Comparison of ENCODE assay signal across 8 cellular contexts in the genomic region with DNA sequence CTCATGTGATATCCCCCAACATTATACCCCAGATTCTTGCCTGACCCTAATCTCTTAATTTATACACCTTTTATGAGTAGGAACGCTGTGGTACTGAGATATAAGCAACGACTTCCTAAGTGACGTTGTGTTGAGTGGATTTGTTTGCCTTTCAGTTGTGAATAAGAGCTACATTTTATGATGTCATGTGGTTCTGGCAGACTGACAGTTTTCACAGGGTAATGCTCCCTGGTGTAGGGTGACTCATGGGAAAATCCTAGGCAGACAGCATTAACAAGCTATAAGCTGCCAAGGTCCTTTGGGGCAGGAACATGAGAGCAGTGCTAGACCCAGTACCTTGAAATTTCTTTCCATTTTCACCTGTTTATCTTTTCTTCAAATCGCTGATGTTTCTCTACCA. TPM values are rescaled to one million over a fixed set of nuclear protein-coding genes. Genes with fewer than 3 reads are reported as not detected.
A peak's percentile ranks its signal among the peaks of the same experiment; 100 is the strongest.
DNase-seq lines count a peak whose midpoint lies in the region; ATAC-seq and TF ChIP-seq lines count a peak whose summit lies in the region.

No MANE protein-coding gene starts in this region.

- H3K4me3 ChIP-seq in HEK293 (ENCODE audit: low read depth, low read length): no peak overlapping the region
- no peak overlapping the region for H3K4me3 ChIP-seq in fibroblast of the aortic adventitia (ENCODE audit: low read depth, low read length)
- no peak overlapping the region for H3K4me3 ChIP-seq in stomach
- no peak overlapping the region for H3K4me3 ChIP-seq in WERI-Rb-1 (ENCODE audit: low read depth, low read length)

- TF ChIP-seq CTCF in HEK293 (tag by site-specific recombination; IDR thresholded peaks at IDR 0.05) (no peak), fibroblast of the aortic adventitia (IDR thresholded peaks at IDR 0.05; ENCODE audit: insufficient read depth, low read length) (no peak), stomach (IDR thresholded peaks at IDR 0.05) (no peak), WERI-Rb-1 (IDR thresholded peaks at IDR 0.05; ENCODE audit: low read depth, low read length) (no peak)

- intact Hi-C loops in stomach (cut with DNase I; ENCODE audit: low total_unique reads): no loop called here

- no peaks in the 10 kb centered on the region for H3K27me3 ChIP-seq in stomach
- H3K27me3 ChIP-seq in WERI-Rb-1 (ENCODE audit: insufficient read depth, low read depth, severe bottlenecking): no peaks in the 10 kb centered on the region

- no peaks in the 10 kb centered on the region for H3K9me3 ChIP-seq in HEK293 (ENCODE audit: control insufficient read depth, insufficient read depth, low read depth, low read length)
- no peaks in the 10 kb centered on the region for H3K9me3 ChIP-seq in stomach
- no peaks in the 10 kb centered on the region for H3K9me3 ChIP-seq in WERI-Rb-1 (ENCODE audit: severe bottlenecking)

- no peak for ATAC-seq in GM21576 (IDR thresholded peaks at IDR 0.05; ENCODE audit: unreplicated experiment)

- H3K36me3 ChIP-seq in HEK293 (ENCODE audit: control insufficient read depth in 2 of 2, insufficient read depth in 1 of 2, low read length in 2 of 2) (peaks cover 4 to 12% of the 10 kb centered on the region in 2 experiments; a peak in 2 of 3 replicates), stomach (peaks cover 0 to 10% (median 4%) of the 10 kb centered on the region in 4 donors), WERI-Rb-1 (no peaks in the 10 kb centered on the region)

- POLR2A ChIA-PET in HEK293 (lab: Yijun Ruan, JAX): interaction anchor here (1.0 to 1.3 kb wide), 3 partner anchors 10 to 119 kb away, joined by 3 to 11 read pairs (median 4); a partner anchor contains a TSS

- WGBS in stomach, 5 donors: 25 to 30% (median 26%) methylated on average over 4 of the region's 4 CpGs

- CTCF ChIA-PET in HEK293 (lab: Yijun Ruan, JAX): interaction anchor here (1.8 kb wide), 1 partner anchor 14 kb away, joined by 7 read pairs; no protein-coding TSS in a partner anchor

- H3K4me1 ChIP-seq in HEK293 (ENCODE audit: control insufficient read depth, insufficient read depth, low read length): peaks cover 14% of the 10 kb centered on the region; the same call in 1 of the 2 replicates
- H3K4me1 ChIP-seq in stomach: peaks cover 0 to 18% (median 10%) of the 10 kb centered on the region in 4 donors

- no peak for TF ChIP-seq EP300 in stomach (IDR thresholded peaks at IDR 0.05)

- H3K27ac ChIP-seq in HEK293 (ENCODE audit: extremely low read depth, low read depth, low read length) (0 out of 2 replicates have a peak overlapping the region, but pooled peaks have one; percentile 12), stomach (peak overlapping the region in 3 of 5 donors; percentile 19 to 43 (median 22)), WERI-Rb-1 (no peak overlapping the region)

- DNase-seq in COLO829 (ENCODE audit: low spot score) (peak; percentile 94), OCI-M1 (lab: John Stamatoyannopoulos, UW) (peak; percentile 5), fibroblast of the aortic adventitia (ENCODE audit: low read depth) (peak; percentile 99), stomach (peak; percentile 51), NCI-H2227 (lab: John Stamatoyannopoulos, UW; ENCODE audit: unreplicated experiment) (no peak), WERI-Rb-1 (no peak)

- TF ChIP-seq POLR2A in stomach (IDR thresholded peaks at IDR 0.05): no peak

TF ChIP-seq in HEK293, 187 proteins besides CTCF, POLR2A, EP300 and RAD21 (continues in another document):
- TF ChIP-seq IKZF3 (tag by site-specific recombination; IDR thresholded peaks at IDR 0.05): peak; percentile 92
- TF ChIP-seq ZNF658 (tag by site-specific recombination; IDR thresholded peaks at IDR 0.05): no peak
- TF ChIP-seq, protein P1, sequence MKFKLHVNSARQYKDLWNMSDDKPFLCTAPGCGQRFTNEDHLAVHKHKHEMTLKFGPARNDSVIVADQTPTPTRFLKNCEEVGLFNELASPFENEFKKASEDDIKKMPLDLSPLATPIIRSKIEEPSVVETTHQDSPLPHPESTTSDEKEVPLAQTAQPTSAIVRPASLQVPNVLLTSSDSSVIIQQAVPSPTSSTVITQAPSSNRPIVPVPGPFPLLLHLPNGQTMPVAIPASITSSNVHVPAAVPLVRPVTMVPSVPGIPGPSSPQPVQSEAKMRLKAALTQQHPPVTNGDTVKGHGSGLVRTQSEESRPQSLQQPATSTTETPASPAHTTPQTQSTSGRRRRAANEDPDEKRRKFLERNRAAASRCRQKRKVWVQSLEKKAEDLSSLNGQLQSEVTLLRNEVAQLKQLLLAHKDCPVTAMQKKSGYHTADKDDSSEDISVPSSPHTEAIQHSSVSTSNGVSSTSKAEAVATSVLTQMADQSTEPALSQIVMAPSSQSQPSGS (tag by site-specific recombination; IDR thresholded peaks at IDR 0.05; ENCODE audit: low read depth): peak; percentile 97
- TF ChIP-seq, protein P2, sequence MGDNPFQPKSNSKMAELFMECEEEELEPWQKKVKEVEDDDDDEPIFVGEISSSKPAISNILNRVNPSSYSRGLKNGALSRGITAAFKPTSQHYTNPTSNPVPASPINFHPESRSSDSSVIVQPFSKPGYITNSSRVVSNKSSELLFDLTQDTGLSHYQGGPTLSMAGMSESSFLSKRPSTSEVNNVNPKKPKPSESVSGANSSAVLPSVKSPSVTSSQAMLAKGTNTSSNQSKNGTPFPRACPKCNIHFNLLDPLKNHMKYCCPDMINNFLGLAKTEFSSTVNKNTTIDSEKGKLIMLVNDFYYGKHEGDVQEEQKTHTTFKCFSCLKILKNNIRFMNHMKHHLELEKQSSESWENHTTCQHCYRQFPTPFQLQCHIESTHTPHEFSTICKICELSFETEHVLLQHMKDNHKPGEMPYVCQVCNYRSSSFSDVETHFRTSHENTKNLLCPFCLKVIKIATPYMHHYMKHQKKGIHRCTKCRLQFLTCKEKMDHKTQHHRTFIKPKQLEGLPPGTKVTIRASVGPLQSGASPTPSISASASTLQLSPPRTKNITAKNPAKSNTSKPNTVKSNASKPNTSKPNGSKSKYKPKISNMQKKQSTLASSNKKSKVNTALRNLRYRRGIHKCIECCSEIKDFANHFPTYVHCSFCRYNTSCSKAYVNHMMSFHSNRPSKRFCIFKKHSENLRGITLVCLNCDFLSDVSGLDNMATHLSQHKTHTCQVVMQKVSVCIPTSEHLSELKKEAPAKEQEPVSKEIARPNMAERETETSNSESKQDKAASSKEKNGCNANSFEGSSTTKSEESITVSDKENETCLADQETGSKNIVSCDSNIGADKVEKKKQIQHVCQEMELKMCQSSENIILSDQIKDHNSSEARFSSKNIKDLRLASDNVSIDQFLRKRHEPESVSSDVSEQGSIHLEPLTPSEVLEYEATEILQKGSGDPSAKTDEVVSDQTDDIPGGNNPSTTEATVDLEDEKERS (tag by site-specific recombination; IDR thresholded peaks at IDR 0.05): no peak
- TF ChIP-seq, protein P3, sequence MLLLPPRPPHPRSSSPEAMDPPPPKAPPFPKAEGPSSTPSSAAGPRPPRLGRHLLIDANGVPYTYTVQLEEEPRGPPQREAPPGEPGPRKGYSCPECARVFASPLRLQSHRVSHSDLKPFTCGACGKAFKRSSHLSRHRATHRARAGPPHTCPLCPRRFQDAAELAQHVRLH (tag by site-specific recombination; IDR thresholded peaks at IDR 0.05): 0 out of 2 replicates have a peak, but pooled peaks have one; percentile 29
- no peak for TF ChIP-seq ZNF350 (tag by site-specific recombination; IDR thresholded peaks at IDR 0.05)
- TF ChIP-seq TRIM28 (IDR thresholded peaks at IDR 0.05; ENCODE audit: borderline replicate concordance, low read length): peak; percentile 78; the same call in 1 of the 2 replicates
- 0 out of 2 replicates have a peak, but pooled peaks have one; percentile 48 for TF ChIP-seq ZNF561 (tag by site-specific recombination; IDR thresholded peaks at IDR 0.05; ENCODE audit: borderline replicate concordance)
- no peak for TF ChIP-seq ZFP37 (tag by site-specific recombination; IDR thresholded peaks at IDR 0.05)
- TF ChIP-seq, protein P4, sequence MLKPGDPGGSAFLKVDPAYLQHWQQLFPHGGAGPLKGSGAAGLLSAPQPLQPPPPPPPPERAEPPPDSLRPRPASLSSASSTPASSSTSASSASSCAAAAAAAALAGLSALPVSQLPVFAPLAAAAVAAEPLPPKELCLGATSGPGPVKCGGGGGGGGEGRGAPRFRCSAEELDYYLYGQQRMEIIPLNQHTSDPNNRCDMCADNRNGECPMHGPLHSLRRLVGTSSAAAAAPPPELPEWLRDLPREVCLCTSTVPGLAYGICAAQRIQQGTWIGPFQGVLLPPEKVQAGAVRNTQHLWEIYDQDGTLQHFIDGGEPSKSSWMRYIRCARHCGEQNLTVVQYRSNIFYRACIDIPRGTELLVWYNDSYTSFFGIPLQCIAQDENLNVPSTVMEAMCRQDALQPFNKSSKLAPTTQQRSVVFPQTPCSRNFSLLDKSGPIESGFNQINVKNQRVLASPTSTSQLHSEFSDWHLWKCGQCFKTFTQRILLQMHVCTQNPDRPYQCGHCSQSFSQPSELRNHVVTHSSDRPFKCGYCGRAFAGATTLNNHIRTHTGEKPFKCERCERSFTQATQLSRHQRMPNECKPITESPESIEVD (tag by site-specific recombination; IDR thresholded peaks at IDR 0.05): peak; percentile 46; the same call in 1 of the 2 replicates
- no peak for TF ChIP-seq SALL2 (tag by site-specific recombination; IDR thresholded peaks at IDR 0.05; ENCODE audit: borderline replicate concordance)
- no peak for TF ChIP-seq ZNF132 (tag by site-specific recombination; IDR thresholded peaks at IDR 0.05; ENCODE audit: borderline replicate concordance)
- peak; percentile 76 for TF ChIP-seq ZXDB (tag by site-specific recombination; IDR thresholded peaks at IDR 0.05)

RNA-seq across cellular contexts. Expression of a gene that starts 11.2 kb away (rescaled TPM):
- total RNA-seq in fibroblast of the aortic adventitia (ENCODE audit: low replicate concordance) (4.4 and 10.7 TPM in 2 replicates), stomach (10 to 100 TPM in 4 of 5 donors, 1 to 10 TPM in 1; 9.9 to 66.9 (median 59.0) TPM)
- 10 to 100 TPM in 2 of 3 donors, 1 to 10 TPM in 1; 4.2 to 16.0 (median 10.0) TPM for polyA plus RNA-seq in stomach

RNA-seq across cellular contexts. Expression of a gene that starts 35.7 kb away (rescaled TPM):
- total RNA-seq in fibroblast of the aortic adventitia (ENCODE audit: low replicate concordance): not detected in 2 replicates
- 1 to 10 TPM in 1 of 5 donors, under 1 TPM in 1, not detected in 3; 0.73 to 2.3 TPM for total RNA-seq in stomach
- polyA plus RNA-seq in stomach: 1 to 10 TPM in 1 of 3 donors, not detected in 2; 2.3 TPM

Comparison
In these comparisons a context has a peak if more than half of its experiments do, and no peak if none do; other contexts are left out.
1. DNase-seq: peak in COLO829 (single experiment), OCI-M1 (single experiment), fibroblast of the aortic adventitia (single experiment) and stomach (single experiment); none in NCI-H2227 (single experiment) and WERI-Rb-1 (single experiment).